ENCODE assay signal across 1 cellular context in the genomic region with DNA sequence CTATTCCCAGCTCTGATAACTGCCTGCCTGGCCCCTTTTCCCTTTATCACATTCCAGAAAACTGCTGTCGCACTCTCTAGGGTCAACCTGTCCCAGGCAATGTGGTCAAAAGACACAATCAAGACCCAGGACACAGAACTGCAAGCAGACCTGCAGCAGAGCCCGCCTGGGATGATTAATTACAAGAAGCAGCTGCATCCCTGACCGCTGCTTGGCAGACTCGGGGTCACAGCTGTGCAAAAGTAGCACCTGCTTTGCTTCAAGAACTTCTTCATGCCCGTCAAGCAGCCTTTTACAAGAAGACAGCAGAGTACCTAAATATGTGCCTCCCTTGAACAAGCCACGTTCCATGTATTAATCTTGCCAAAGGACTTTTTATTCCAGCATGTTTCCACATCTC.
TF ChIP-seq lines count a peak whose summit lies in the region.

No MANE protein-coding gene starts in this region.

TF ChIP-seq in IMR-90, 13 proteins besides CTCF, POLR2A, EP300 and RAD21 (continued from another document):
- TF ChIP-seq USF2 (IDR thresholded peaks at IDR 0.05; ENCODE audit: low read depth, low read length) (no peak), CEBPB (IDR thresholded peaks at IDR 0.05; ENCODE audit: low read depth, low read length) (no peak), SMC3 (IDR thresholded peaks at IDR 0.05; ENCODE audit: low read depth, low read length) (no peak), RCOR1 (IDR thresholded peaks at IDR 0.05; ENCODE audit: insufficient replicate concordance, low read length) (no peak)
